ENCODE assay signal across 8 cellular contexts in the genomic region with DNA sequence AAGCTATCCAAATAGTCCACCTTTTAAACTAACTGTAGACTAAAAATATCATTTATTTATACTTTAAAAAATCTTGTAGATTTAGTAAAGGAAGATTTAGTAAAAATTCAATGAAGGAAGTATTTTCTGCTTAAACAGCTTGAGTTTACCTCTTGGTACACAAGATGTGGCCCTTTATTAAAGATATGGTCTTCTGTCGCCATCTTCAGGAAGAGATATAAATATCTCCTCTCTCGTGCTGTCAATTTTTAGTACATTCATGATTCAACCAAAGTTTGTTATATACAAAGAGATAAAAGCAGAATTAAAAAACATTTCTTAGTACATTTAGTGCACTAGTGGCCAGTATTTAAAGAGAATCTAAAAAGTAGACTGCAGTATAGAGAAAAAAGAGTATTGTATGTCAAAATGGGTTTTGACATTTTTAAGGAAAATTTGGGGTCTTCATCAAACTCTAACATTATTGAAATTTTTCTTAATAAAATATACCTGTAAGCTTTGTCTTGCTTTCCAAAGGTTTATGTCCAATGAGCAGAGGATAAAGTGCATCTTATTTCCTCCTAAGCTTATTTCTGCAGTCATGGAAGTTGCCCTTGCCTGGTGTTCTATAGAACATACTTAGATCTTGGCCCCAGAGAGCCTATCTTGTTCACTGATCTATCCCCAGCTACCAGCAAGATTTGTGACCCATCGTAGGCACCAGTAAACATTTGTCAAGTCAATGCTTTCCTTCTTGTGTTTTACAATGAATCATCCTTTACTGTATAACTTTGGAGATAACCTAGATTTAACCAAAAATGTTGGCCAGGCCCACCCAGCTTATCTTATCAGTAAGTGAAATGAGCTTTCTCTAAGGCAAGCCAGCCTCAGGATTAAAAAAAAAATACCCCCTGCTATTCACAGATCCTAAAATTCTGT. TPM values are rescaled to one million over a fixed set of nuclear protein-coding genes. Genes with fewer than 3 reads are reported as not detected.
DNase-seq lines count a peak whose midpoint lies in the region; ATAC-seq and TF ChIP-seq lines count a peak whose summit lies in the region.

No MANE protein-coding gene starts in this region.

- TF ChIP-seq POLR2A in erythroblast (IDR thresholded peaks at IDR 0.05; ENCODE audit: low read length), result no peak

- CTCF ChIA-PET in A673 (lab: Charles Lee) (interaction anchor here (0.5 to 3.1 kb wide), 15 partner anchors 18 to 1045 kb away, joined by 3 to 30 read pairs (median 6); a partner anchor contains a TSS), RWPE1 (lab: Yijun Ruan, JAX) (interaction anchor here (0.5 to 2.3 kb wide), 28 partner anchors 10 to 1894 kb away, joined by 3 to 21 read pairs (median 3); no protein-coding TSS in a partner anchor)

- no peaks in the 10 kb centered on the region for H3K27me3 ChIP-seq in A673 (replicated peaks; ENCODE audit: insufficient read depth, low read depth, low read length, poor library complexity)

- intact Hi-C loops in A673 (cut with micrococcal nuclease; ENCODE audit: unreplicated experiment), result loop anchor here (1.0 to 10.0 kb wide), 4 partner anchors 500 to 1280 kb away; no protein-coding TSS in a partner anchor

- H3K4me1 ChIP-seq in A673 (ENCODE audit: insufficient read depth, low read length, poor library complexity, severe bottlenecking), result no peaks in the 10 kb centered on the region

- H3K36me3 Mint-ChIP-seq in neural crest cell (ENCODE audit: low read depth), result no peaks in the 10 kb centered on the region

- peaks cover 2% of the 10 kb centered on the region for H3K9me3 Mint-ChIP-seq in neural crest cell

- H3K27ac ChIP-seq in A673 (ENCODE audit: low read depth, low read length, poor library complexity, severe bottlenecking) (no peak overlapping the region), RWPE1 (no peak overlapping the region)

- DNase-seq in A673 (ENCODE audit: low spot score), result peak; percentile 81
- DNase-seq in Kasumi-1 (lab: John Stamatoyannopoulos, UW), result peak; percentile 80 to 87
- peak; percentile 24 for DNase-seq in RWPE1 (ENCODE audit: low spot score)
- peak; percentile 40 to 47 for DNase-seq in erythroblast (lab: John Stamatoyannopoulos, UW)
- no peak for DNase-seq in neural crest cell (ENCODE audit: low read depth, low spot score)
- DNase-seq in OCI-M2 (lab: John Stamatoyannopoulos, UW; ENCODE audit: unreplicated experiment), result no peak

- no peak for ATAC-seq in HG03139 (IDR thresholded peaks at IDR 0.05; ENCODE audit: unreplicated experiment)

- no peak overlapping the region for H3K27ac Mint-ChIP-seq in neural crest cell (ENCODE audit: unreplicated experiment)

- POLR2A ChIA-PET in A673 (lab: Charles Lee; ENCODE audit: low non-redundant PET) (no interaction called here), RWPE1 (lab: Yijun Ruan, JAX; ENCODE audit: low non-redundant PET) (interaction anchor here (0.5 kb wide), 1 partner anchor 979 kb away, joined by 3 read pairs; no protein-coding TSS in a partner anchor)

- H3K9me3 ChIP-seq in A673 (ENCODE audit: low read depth, low read length, poor library complexity, severe bottlenecking), result no peaks in the 10 kb centered on the region

- H3K4me3 ChIP-seq in A673 (ENCODE audit: low read depth, low read length, poor library complexity, severe bottlenecking), result no peak overlapping the region

- H3K4me3 Mint-ChIP-seq in neural crest cell, result no peak overlapping the region

- TF ChIP-seq CTCF in A673 (conservative IDR thresholded peaks at IDR 0.05; ENCODE audit: low read depth, low read length) (peak; percentile 74), GM12873 (IDR thresholded peaks at IDR 0.05; ENCODE audit: insufficient read depth, low read depth, low read length, missing control alignments) (peak; percentile 41), RWPE1 (conservative IDR thresholded peaks at IDR 0.05; ENCODE audit: low read depth) (peak; percentile 73), neural crest cell (conservative IDR thresholded peaks at IDR 0.05) (peak; percentile 82)

- H3K27me3 Mint-ChIP-seq in neural crest cell (ENCODE audit: low read depth), result no peaks in the 10 kb centered on the region

- BruUV-seq in A673 (replicated peaks; lab: Mats Ljungman, UMichigan), result no TSS peak

- H3K4me1 Mint-ChIP-seq in neural crest cell, result no peaks in the 10 kb centered on the region

- no peaks in the 10 kb centered on the region for H3K36me3 ChIP-seq in A673 (ENCODE audit: insufficient read depth, low read length, poor library complexity, severe bottlenecking)

RNA-seq across cellular contexts. Expression of a gene that starts 18.5 kb away (rescaled TPM):
- total RNA-seq in A673 (2021) (1.7 and 1.9 TPM in 2 replicates), neural crest cell (7.4 and 8.1 TPM in 2 replicates)

Comparison
In these comparisons a context has a peak if more than half of its experiments do, and no peak if none do; other contexts are left out.
1. DNase-seq: peak in A673 (single experiment), Kasumi-1 (2 of 2), RWPE1 (single experiment) and erythroblast (2 of 2); none in neural crest cell (single experiment) and OCI-M2 (single experiment).
2. Peak in every context shown above with its lines, with median percentiles within 50 percentile points of each other: CTCF ChIP-seq.